ENCODE assay signal across 14 cellular contexts in genomic region chr15:31977138-31977537, GRCh38. TPM values are rescaled to one million over a fixed set of nuclear protein-coding genes. Genes with fewer than 3 reads are reported as not detected.
DNase-seq lines count a peak whose midpoint lies in the region; TF ChIP-seq lines count a peak whose summit lies in the region.
"Had no signal": no experiment of that assay in that cellular context is flagged by ENCODE, and none has a peak within 500 bp of the region (broad histone marks: within the 10 kb centered on the region; RNA-seq: fewer than 3 reads in every experiment).

No MANE protein-coding gene starts in this region.

- H2AFZ ChIP-seq in KMS-11 (ENCODE audit: low read depth): peak overlapping the region; percentile 47; the same call in 1 of the 2 replicates
- no peak overlapping the region for H2AFZ ChIP-seq in neural progenitor cell (replicated peaks)
- H2AFZ ChIP-seq: GM23248 had no signal

- H3K79me2 ChIP-seq in KMS-11 (ENCODE audit: insufficient read depth, low read depth) (no peaks in the 10 kb centered on the region), neural progenitor cell (ENCODE audit: low read depth) (no peaks in the 10 kb centered on the region)

- DNase-seq in activated CD4-positive, alpha-beta T cell treated with anti-CD3 and anti-CD28 coated beads, Interleukin-2, amount 10 ng/mL, durations not matched to agents 24 days and 14 days: peak; percentile 42
- no peak for DNase-seq in activated CD4-positive, alpha-beta T cell treated with anti-CD3 and anti-CD28 coated beads for 1 hour
- DNase-seq in neural progenitor cell (ENCODE audit: low spot score): no peak
- DNase-seq in GOT3 (lab: John Stamatoyannopoulos, UW): no peak
- no peak for DNase-seq in epidermal melanocyte (ENCODE audit: insufficient read length, low spot score)
- no peak for DNase-seq in KG1 (lab: John Stamatoyannopoulos, UW)
- DNase-seq: 8988T, DMS79, HCEC 1CT had no signal

- H3K27ac ChIP-seq in KMS-11 (no peak overlapping the region), neural progenitor cell (no peak overlapping the region)
- H3K27ac ChIP-seq: BLaER1, GM23248 had no signal

- no peak overlapping the region for H3K4me3 Mint-ChIP-seq in activated CD4-positive, alpha-beta T cell treated with anti-CD3 and anti-CD28 coated beads, Interleukin-2, amount 10 ng/mL, durations not matched to agents 24 days and 14 days
- H3K4me3 Mint-ChIP-seq in neural progenitor cell: no peak overlapping the region
- H3K4me3 Mint-ChIP-seq: CD4-positive, CD25-positive, alpha-beta regulatory T cell had no signal

- H3K27me3 Mint-ChIP-seq in activated CD4-positive, alpha-beta T cell treated with anti-CD3 and anti-CD28 coated beads, Interleukin-2, amount 10 ng/mL, durations not matched to agents 24 days and 14 days: peaks cover 2% of the 10 kb centered on the region
- peaks cover 7% of the 10 kb centered on the region for H3K27me3 Mint-ChIP-seq in neural progenitor cell (ENCODE audit: insufficient read depth, low read depth)
- H3K27me3 Mint-ChIP-seq: CD4-positive, CD25-positive, alpha-beta regulatory T cell had no signal

- no peaks in the 10 kb centered on the region for H3K4me1 ChIP-seq in KMS-11 (ENCODE audit: low read depth, poor library complexity, severe bottlenecking)
- peaks cover 5% of the 10 kb centered on the region for H3K4me1 ChIP-seq in neural progenitor cell

- H3K27me3 ChIP-seq in KMS-11 (ENCODE audit: insufficient read depth, low read depth): no peaks in the 10 kb centered on the region
- peaks cover 18% of the 10 kb centered on the region for H3K27me3 ChIP-seq in neural progenitor cell
- H3K27me3 ChIP-seq: BLaER1 had no signal

- no peaks in the 10 kb centered on the region for H3K9me3 ChIP-seq in neural progenitor cell (ENCODE audit: low read depth)
- H3K9me3 ChIP-seq: BLaER1 had no signal

- H3K9me3 Mint-ChIP-seq in activated CD4-positive, alpha-beta T cell treated with anti-CD3 and anti-CD28 coated beads, Interleukin-2, amount 10 ng/mL, durations not matched to agents 24 days and 14 days: no peaks in the 10 kb centered on the region
- no peaks in the 10 kb centered on the region for H3K9me3 Mint-ChIP-seq in neural progenitor cell

- H3K36me3 Mint-ChIP-seq in activated CD4-positive, alpha-beta T cell treated with anti-CD3 and anti-CD28 coated beads, Interleukin-2, amount 10 ng/mL, durations not matched to agents 24 days and 14 days (ENCODE audit: low read depth): no peaks in the 10 kb centered on the region
- H3K36me3 Mint-ChIP-seq in neural progenitor cell: no peaks in the 10 kb centered on the region
- H3K36me3 Mint-ChIP-seq: CD4-positive, CD25-positive, alpha-beta regulatory T cell had no signal

- H3K9ac ChIP-seq in KMS-11: no peak overlapping the region
- H3K9ac ChIP-seq in neural progenitor cell: no peak overlapping the region
- H3K9ac ChIP-seq: BLaER1, GM23248 had no signal

- H3K4me1 Mint-ChIP-seq in activated CD4-positive, alpha-beta T cell treated with anti-CD3 and anti-CD28 coated beads, Interleukin-2, amount 10 ng/mL, durations not matched to agents 24 days and 14 days: peaks cover 5% of the 10 kb centered on the region
- peaks cover 15% of the 10 kb centered on the region for H3K4me1 Mint-ChIP-seq in neural progenitor cell

- TF ChIP-seq CTCF in KMS-11 (conservative IDR thresholded peaks at IDR 0.05; ENCODE audit: low read depth, low read length): no peak
- no peak for TF ChIP-seq CTCF in neural progenitor cell (IDR thresholded peaks at IDR 0.05)

- H3K27ac Mint-ChIP-seq in activated CD4-positive, alpha-beta T cell treated with anti-CD3 and anti-CD28 coated beads, Interleukin-2, amount 10 ng/mL, durations not matched to agents 24 days and 14 days: no peak overlapping the region
- H3K27ac Mint-ChIP-seq in neural progenitor cell: peak overlapping the region; percentile 13
- H3K27ac Mint-ChIP-seq: CD4-positive, CD25-positive, alpha-beta regulatory T cell had no signal

- H3F3A ChIP-seq in neural progenitor cell (ENCODE audit: low read depth): no peaks in the 10 kb centered on the region

- intact Hi-C loops in activated CD4-positive, alpha-beta T cell treated with anti-CD3 and anti-CD28 coated beads, Interleukin-2, amount 10 ng/mL, durations not matched to agents 24 days and 14 days (cut with micrococcal nuclease): no loop called here

- H4K20me1 ChIP-seq in KMS-11 (ENCODE audit: insufficient read depth) (no peaks in the 10 kb centered on the region), neural progenitor cell (ENCODE audit: low read depth) (no peaks in the 10 kb centered on the region)
- H4K20me1 ChIP-seq: BLaER1 had no signal

- no peak overlapping the region for H3K4me2 ChIP-seq in KMS-11
- H3K4me2 ChIP-seq in neural progenitor cell: no peak overlapping the region
- H3K4me2 ChIP-seq: BLaER1 had no signal

- H3K36me3 ChIP-seq in KMS-11 (ENCODE audit: insufficient read depth): no peaks in the 10 kb centered on the region
- no peaks in the 10 kb centered on the region for H3K36me3 ChIP-seq in neural progenitor cell
- H3K36me3 ChIP-seq: BLaER1 had no signal

- H3K4me3 ChIP-seq in KMS-11 (IDR thresholded peaks at IDR 0.05; ENCODE audit: insufficient read depth, low read depth, low read length) (no peak overlapping the region), neural progenitor cell (no peak overlapping the region)
- H3K4me3 ChIP-seq: BLaER1, GM23248 had no signal

RNA-seq across cellular contexts. Expression of gene CHRNA7, which starts 53.2 kb away (rescaled TPM):
- 0.12 TPM in 1 of 2 replicates, not detected in the other for total RNA-seq in activated CD4-positive, alpha-beta T cell treated with anti-CD3 and anti-CD28 coated beads, Interleukin-2, amount 10 ng/mL, durations not matched to agents 24 days and 14 days
- 8.7 and 14.0 TPM in 2 replicates for total RNA-seq in neural progenitor cell (ENCODE audit: low replicate concordance)
- total RNA-seq: CD4-positive, CD25-positive, alpha-beta regulatory T cell; GM23248; IMR-90 had no signal
